In the genomic region with DNA sequence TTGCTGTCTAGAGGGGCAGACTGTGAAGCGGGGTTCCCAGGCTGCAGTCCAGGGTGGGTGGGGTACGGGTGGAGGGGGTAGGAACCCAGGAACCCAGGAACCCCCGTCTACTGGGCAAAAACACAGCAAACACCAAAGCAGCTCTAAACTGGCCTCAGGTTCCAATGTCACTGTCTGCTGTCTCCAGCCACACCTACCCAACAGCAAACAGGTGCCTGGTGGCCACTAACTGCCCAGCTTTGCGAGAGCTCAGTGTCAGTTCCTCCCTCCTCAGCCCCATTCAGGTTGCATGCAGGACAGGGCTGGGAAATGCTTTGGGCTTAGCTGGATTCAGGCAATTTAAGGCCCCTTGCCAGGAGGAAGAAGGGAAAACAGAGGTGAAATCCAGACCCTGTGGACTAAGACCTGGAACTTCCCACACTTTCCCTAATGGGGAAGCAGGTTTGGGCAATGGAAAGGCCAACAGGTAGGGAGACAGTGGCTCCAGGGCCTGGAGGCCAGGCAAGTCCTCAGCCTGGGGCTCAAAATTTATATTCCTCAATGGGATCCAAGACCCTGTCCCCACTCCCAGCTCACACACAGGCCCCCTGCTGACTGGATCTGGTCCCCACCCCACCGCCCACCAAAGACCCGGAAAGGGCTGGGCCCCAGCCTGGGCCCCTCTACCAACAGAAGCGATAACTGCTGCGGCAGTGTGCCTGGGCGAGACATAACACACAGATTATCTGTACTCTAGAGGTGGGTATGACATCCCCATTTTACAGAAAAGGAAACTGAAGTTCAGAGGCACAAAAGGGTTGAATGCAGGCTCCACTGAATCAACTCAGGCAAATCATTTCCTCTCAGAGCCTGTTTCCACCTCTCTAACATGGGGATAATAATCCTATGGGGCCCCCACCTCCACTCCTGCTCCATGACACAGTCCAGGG, we compare ENCODE assay signal across 1 cellular context.
TF ChIP-seq lines count a peak whose summit lies in the region.

No MANE protein-coding gene starts in this region.

TF ChIP-seq in K562, 482 proteins besides CTCF, POLR2A, EP300 and RAD21:
- TF ChIP-seq RBM25 (IDR thresholded peaks at IDR 0.05; ENCODE audit: low read depth, low read length, severe bottlenecking) (peak; percentile 38), TEAD4 (IDR thresholded peaks at IDR 0.05; ENCODE audit: low read length) (no peak), TEAD4 (CRISPR knock-in tag; IDR thresholded peaks at IDR 0.05; ENCODE audit: borderline replicate concordance) (0 out of 2 replicates have a peak, but pooled peaks have one; percentile 13), MAX (CRISPR knock-in tag; IDR thresholded peaks at IDR 0.05) (no peak)
- TF ChIP-seq, protein P1, sequence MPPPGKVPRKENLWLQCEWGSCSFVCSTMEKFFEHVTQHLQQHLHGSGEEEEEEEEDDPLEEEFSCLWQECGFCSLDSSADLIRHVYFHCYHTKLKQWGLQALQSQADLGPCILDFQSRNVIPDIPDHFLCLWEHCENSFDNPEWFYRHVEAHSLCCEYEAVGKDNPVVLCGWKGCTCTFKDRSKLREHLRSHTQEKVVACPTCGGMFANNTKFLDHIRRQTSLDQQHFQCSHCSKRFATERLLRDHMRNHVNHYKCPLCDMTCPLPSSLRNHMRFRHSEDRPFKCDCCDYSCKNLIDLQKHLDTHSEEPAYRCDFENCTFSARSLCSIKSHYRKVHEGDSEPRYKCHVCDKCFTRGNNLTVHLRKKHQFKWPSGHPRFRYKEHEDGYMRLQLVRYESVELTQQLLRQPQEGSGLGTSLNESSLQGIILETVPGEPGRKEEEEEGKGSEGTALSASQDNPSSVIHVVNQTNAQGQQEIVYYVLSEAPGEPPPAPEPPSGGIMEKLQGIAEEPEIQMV (tag; conservative IDR thresholded peaks at IDR 0.05; ENCODE audit: low read depth): no peak
